In the genomic region with DNA sequence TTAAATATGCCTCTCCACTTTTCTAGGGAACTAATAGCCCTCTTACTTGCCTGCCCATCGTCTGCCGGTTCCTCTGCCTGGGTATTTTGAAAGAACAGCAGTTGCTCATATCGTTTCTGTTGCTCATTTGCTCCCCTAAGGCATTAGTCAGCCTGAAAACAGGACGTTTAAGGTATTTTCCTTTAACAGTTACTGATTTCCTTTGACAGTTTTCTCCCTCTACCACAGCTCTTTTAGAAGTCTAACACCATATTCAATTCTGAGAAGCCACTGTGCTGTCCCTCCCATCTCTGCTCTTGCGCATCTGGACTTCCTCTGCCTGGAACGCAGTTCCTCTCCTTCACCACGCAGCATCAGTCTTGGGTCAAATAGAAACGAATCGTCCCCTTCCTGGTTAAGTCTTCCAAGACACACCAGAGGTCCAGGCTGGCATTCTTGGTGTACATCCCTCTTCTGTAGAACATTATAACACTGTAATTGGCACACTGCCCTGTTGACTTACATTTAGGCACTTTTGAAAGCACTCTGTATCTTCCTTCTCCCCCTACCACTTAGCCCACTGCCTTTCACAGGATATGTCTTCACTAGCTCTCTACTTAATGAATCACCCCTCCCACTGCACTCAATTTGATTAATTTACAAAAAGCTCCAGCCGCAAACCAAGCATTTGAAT, we compare ENCODE assay signal across 9 cellular contexts.
DNase-seq lines count a peak whose midpoint lies in the region; ATAC-seq lines count a peak whose summit lies in the region.
"Had no signal": no experiment of that assay in that cellular context is flagged by ENCODE, and none has a peak within 500 bp of the region (broad histone marks: within the 10 kb centered on the region; RNA-seq: fewer than 3 reads in every experiment).

No MANE protein-coding gene starts in this region.

- peak; percentile 87 for ATAC-seq in GM19397 (IDR thresholded peaks at IDR 0.05; ENCODE audit: unreplicated experiment)
- ATAC-seq in HG03565 (IDR thresholded peaks at IDR 0.05; ENCODE audit: unreplicated experiment) = peak; percentile 89

- H3K36me3 ChIP-seq in H7 (replicated peaks; ENCODE audit: control insufficient read depth, insufficient read depth, low read length) = no peaks in the 10 kb centered on the region
- H3K36me3 ChIP-seq: SJCRH30 had no signal

- no peak overlapping the region for H3K4me3 ChIP-seq in H7 (ENCODE audit: insufficient read depth, low read depth, low read length)

- no peaks in the 10 kb centered on the region for H3K27me3 ChIP-seq in H7 (ENCODE audit: control insufficient read depth, insufficient read depth, low read length)
- H3K27me3 ChIP-seq: SJCRH30 had no signal

- DNase-seq in CD1c-positive myeloid dendritic cell (ENCODE audit: extremely low spot score) (peak; percentile 77), T-helper 22 cell (ENCODE audit: low read depth) (peak; percentile 34), astrocyte of the hippocampus (ENCODE audit: low read depth, low spot score) (peak; percentile 31), iris pigment epithelial cell (ENCODE audit: low read depth) (peak; percentile 82), H7 (no peak)
- DNase-seq in stimulated activated CD4-positive, alpha-beta T cell treated with anti-CD3 and anti-CD28 coated beads, Interleukin-4, amount 100 ng/mL, for 1 hour = peak; percentile 49
